1 cellular context compared by ENCODE assay signal in the genomic region with DNA sequence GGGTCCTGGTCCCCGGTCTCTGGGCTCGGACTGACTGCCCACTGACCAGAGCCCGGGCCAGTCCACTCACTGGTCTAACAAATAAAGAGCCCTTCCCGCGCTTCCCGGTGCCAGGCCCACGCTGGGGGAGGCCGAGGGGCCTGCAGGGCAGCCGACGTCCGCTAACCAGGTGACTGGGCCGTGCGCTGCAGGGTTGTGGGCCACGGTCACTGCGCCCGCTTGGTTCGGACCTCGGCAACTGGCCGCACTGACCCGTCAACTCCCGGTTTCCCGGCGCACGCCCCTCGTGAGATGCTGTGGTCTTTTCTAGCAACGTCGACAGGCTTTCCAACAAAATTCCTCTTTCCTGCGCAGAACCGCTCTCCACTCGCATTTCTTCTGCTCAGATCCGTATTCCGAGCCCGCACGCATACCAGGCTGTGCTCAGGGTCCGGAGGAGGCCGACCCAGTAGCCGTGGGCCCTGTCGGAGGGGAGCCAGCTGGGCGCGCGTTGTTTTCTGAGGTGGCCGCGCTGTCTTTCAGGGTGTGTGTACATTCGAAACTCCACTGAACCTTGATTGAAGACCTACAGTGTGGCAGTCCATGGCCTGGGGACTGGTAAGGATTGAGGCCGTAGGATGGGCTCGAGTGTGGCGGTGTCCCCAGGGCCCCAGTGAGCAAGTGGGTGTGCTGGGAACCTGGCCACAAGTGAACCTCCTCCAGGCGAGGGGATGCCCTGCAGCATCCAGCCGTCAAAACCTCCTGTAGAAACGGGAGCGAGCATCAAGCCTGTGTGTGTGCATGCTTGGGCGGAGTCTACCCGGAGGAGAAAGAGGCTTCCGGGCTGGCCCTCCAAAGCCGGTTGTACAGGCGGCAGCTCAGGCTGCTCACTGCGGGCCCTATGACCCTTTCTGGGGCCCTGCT.
A peak's percentile ranks its signal among the peaks of the same experiment; 100 is the strongest.
TF ChIP-seq lines count a peak whose summit lies in the region.

No MANE protein-coding gene starts in this region.

TF ChIP-seq in HepG2, 621 proteins besides CTCF, POLR2A, EP300 and RAD21 (continued from another document and continues in another):
- TF ChIP-seq, protein P1, sequence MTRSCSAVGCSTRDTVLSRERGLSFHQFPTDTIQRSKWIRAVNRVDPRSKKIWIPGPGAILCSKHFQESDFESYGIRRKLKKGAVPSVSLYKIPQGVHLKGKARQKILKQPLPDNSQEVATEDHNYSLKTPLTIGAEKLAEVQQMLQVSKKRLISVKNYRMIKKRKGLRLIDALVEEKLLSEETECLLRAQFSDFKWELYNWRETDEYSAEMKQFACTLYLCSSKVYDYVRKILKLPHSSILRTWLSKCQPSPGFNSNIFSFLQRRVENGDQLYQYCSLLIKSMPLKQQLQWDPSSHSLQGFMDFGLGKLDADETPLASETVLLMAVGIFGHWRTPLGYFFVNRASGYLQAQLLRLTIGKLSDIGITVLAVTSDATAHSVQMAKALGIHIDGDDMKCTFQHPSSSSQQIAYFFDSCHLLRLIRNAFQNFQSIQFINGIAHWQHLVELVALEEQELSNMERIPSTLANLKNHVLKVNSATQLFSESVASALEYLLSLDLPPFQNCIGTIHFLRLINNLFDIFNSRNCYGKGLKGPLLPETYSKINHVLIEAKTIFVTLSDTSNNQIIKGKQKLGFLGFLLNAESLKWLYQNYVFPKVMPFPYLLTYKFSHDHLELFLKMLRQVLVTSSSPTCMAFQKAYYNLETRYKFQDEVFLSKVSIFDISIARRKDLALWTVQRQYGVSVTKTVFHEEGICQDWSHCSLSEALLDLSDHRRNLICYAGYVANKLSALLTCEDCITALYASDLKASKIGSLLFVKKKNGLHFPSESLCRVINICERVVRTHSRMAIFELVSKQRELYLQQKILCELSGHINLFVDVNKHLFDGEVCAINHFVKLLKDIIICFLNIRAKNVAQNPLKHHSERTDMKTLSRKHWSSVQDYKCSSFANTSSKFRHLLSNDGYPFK (CRISPR knock-in tag; IDR thresholded peaks at IDR 0.05; ENCODE audit: borderline replicate concordance): peak; percentile 62; the same call in 1 of the 2 replicates
- TF ChIP-seq KDM5B (CRISPR knock-in tag; IDR thresholded peaks at IDR 0.05; ENCODE audit: borderline replicate concordance) (peak; percentile 50; the same call in 1 of the 2 replicates), SNAPC4 (CRISPR knock-in tag; IDR thresholded peaks at IDR 0.05) (no peak), ZSCAN29 (CRISPR knock-in tag; conservative IDR thresholded peaks at IDR 0.05) (no peak), KDM1A (CRISPR knock-in tag; IDR thresholded peaks at IDR 0.05) (no peak), ZNF253 (CRISPR knock-in tag; IDR thresholded peaks at IDR 0.05; ENCODE audit: borderline replicate concordance) (no peak), SRF (IDR thresholded peaks at IDR 0.05; ENCODE audit: low read depth, low read length) (no peak), ZNF232 (CRISPR knock-in tag; IDR thresholded peaks at IDR 0.05; ENCODE audit: borderline replicate concordance) (peak; percentile 52), ZSCAN9 (CRISPR knock-in tag; IDR thresholded peaks at IDR 0.05; ENCODE audit: borderline replicate concordance) (no peak; the same call in 1 of the 2 replicates), TBX2 (CRISPR knock-in tag; IDR thresholded peaks at IDR 0.05; ENCODE audit: borderline replicate concordance) (no peak), HNRNPLL (IDR thresholded peaks at IDR 0.05; ENCODE audit: low read depth, low read length, poor library complexity, severe bottlenecking) (peak; percentile 65), ISL2 (CRISPR knock-in tag; IDR thresholded peaks at IDR 0.05) (0 out of 2 replicates have a peak, but pooled peaks have one; percentile 38), NCOA2 (CRISPR knock-in tag; IDR thresholded peaks at IDR 0.05) (no peak), KMT2B (CRISPR knock-in tag; IDR thresholded peaks at IDR 0.05) (no peak), ZNF432 (CRISPR knock-in tag; IDR thresholded peaks at IDR 0.05; ENCODE audit: borderline replicate concordance) (no peak), REPIN1 (CRISPR knock-in tag; IDR thresholded peaks at IDR 0.05; ENCODE audit: borderline replicate concordance, low read depth) (no peak), UBTF (CRISPR knock-in tag; IDR thresholded peaks at IDR 0.05) (peak; percentile 86), HNF1A (IDR thresholded peaks at IDR 0.05; ENCODE audit: low read depth) (no peak), HNF1A (CRISPR knock-in tag; IDR thresholded peaks at IDR 0.05; ENCODE audit: borderline replicate concordance) (0 out of 2 replicates have a peak, but pooled peaks have one; percentile 7), ZNF143 (CRISPR knock-in tag; IDR thresholded peaks at IDR 0.05) (no peak), ZNF335 (CRISPR knock-in tag; IDR thresholded peaks at IDR 0.05) (no peak; the same call in 1 of the 2 replicates), ZFP62 (CRISPR knock-in tag; IDR thresholded peaks at IDR 0.05) (no peak), ZIK1 (CRISPR knock-in tag; IDR thresholded peaks at IDR 0.05; ENCODE audit: borderline replicate concordance, low read depth) (0 out of 2 replicates have a peak, but pooled peaks have one; percentile 8)
- TF ChIP-seq, protein P2, sequence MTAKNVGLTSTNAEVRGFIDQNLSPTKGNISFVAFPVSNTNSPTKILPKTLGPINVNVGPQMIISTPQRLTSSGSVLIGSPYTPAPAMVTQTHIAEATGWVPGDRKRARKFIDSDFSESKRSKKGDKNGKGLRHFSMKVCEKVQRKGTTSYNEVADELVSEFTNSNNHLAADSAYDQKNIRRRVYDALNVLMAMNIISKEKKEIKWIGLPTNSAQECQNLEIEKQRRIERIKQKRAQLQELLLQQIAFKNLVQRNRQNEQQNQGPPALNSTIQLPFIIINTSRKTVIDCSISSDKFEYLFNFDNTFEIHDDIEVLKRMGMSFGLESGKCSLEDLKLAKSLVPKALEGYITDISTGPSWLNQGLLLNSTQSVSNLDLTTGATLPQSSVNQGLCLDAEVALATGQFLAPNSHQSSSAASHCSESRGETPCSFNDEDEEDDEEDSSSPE (CRISPR knock-in tag; IDR thresholded peaks at IDR 0.05): peak; percentile 45; the same call in 1 of the 2 replicates
- TF ChIP-seq, protein P3, sequence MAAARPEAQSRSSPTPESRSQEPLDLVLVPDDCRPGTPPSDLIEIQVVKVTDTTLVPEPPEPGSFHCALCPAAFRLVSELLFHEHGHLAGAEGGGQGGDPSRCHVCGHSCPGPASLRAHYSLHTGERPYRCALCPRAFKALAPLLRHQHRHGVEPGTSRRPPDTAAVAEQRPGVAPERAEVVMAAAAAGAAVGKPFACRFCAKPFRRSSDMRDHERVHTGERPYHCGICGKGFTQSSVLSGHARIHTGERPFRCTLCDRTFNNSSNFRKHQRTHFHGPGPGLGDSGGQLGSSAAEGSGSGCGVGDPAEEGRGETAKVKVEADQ (CRISPR knock-in tag; IDR thresholded peaks at IDR 0.05; ENCODE audit: borderline replicate concordance): peak; percentile 41
- TF ChIP-seq, protein P4, sequence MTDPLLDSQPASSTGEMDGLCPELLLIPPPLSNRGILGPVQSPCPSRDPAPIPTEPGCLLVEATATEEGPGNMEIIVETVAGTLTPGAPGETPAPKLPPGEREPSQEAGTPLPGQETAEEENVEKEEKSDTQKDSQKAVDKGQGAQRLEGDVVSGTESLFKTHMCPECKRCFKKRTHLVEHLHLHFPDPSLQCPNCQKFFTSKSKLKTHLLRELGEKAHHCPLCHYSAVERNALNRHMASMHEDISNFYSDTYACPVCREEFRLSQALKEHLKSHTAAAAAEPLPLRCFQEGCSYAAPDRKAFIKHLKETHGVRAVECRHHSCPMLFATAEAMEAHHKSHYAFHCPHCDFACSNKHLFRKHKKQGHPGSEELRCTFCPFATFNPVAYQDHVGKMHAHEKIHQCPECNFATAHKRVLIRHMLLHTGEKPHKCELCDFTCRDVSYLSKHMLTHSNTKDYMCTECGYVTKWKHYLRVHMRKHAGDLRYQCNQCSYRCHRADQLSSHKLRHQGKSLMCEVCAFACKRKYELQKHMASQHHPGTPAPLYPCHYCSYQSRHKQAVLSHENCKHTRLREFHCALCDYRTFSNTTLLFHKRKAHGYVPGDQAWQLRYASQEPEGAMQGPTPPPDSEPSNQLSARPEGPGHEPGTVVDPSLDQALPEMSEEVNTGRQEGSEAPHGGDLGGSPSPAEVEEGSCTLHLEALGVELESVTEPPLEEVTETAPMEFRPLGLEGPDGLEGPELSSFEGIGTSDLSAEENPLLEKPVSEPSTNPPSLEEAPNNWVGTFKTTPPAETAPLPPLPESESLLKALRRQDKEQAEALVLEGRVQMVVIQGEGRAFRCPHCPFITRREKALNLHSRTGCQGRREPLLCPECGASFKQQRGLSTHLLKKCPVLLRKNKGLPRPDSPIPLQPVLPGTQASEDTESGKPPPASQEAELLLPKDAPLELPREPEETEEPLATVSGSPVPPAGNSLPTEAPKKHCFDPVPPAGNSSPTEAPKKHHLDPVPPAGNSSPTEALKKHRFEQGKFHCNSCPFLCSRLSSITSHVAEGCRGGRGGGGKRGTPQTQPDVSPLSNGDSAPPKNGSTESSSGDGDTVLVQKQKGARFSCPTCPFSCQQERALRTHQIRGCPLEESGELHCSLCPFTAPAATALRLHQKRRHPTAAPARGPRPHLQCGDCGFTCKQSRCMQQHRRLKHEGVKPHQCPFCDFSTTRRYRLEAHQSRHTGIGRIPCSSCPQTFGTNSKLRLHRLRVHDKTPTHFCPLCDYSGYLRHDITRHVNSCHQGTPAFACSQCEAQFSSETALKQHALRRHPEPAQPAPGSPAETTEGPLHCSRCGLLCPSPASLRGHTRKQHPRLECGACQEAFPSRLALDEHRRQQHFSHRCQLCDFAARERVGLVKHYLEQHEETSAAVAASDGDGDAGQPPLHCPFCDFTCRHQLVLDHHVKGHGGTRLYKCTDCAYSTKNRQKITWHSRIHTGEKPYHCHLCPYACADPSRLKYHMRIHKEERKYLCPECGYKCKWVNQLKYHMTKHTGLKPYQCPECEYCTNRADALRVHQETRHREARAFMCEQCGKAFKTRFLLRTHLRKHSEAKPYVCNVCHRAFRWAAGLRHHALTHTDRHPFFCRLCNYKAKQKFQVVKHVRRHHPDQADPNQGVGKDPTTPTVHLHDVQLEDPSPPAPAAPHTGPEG (CRISPR knock-in tag; IDR thresholded peaks at IDR 0.05): peak; percentile 50; the same call in 1 of the 2 replicates
